9 cellular contexts compared by ENCODE assay signal in the genomic region with DNA sequence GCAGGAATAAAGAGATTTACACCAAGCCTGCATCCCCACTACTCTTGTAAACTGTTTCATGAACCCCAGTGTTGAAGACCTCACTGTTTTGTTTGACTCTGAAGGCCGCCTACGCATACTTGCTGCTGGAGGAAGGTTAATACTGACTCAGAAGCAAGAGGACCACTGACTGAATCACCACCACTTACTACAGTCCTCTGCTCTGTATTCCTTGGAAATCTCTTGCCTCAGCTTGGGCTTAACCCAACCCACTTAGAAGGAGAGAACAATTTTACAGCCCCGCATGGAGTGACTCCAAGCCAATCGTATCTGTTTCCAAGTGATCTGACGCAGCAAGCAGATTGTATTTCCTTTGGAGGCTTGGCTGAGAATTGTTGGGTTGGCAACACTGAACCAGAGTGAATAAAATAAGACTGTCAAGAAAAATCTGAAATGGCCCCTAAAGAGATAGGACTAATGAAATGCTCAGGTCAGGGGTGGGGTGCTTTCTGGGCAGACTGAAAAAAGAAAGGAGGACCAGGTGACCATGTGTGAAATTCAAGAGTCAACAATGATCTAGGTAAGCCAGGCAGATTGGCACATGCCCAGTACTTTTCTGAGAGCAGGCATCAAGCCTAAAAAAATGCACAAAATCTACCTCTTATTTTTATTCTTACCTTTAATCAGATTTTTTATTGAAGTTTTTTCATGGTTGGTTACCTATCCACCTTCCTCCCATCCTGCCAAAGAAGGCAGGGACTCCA.
DNase-seq lines count a peak whose midpoint lies in the region; ATAC-seq and TF ChIP-seq lines count a peak whose summit lies in the region.
"Had no signal": no experiment of that assay in that cellular context is flagged by ENCODE, and none has a peak within 500 bp of the region (broad histone marks: within the 10 kb centered on the region; RNA-seq: fewer than 3 reads in every experiment).

No MANE protein-coding gene starts in this region.

- POLR2A ChIA-PET in BJ (lab: Charles Lee): no interaction called here

- H3K4me3 Mint-ChIP-seq in activated T-cell treated with anti-CD3 and anti-CD28 coated beads, Interleukin-2, amount 50 U/mL, for 4 hours: no peak overlapping the region

- no peaks in the 10 kb centered on the region for H3K27me3 Mint-ChIP-seq in activated T-cell treated with anti-CD3 and anti-CD28 coated beads, Interleukin-2, amount 50 U/mL, for 4 hours (ENCODE audit: low read depth)

- CTCF ChIA-PET in BJ (lab: Yijun Ruan, JAX): no interaction called here

- H3K9me3 Mint-ChIP-seq in activated T-cell treated with anti-CD3 and anti-CD28 coated beads, Interleukin-2, amount 50 U/mL, for 4 hours: no peaks in the 10 kb centered on the region

- H3K4me3 ChIP-seq in BJ (ENCODE audit: low read depth, low read length): no peak overlapping the region

- no peak for ATAC-seq in activated T-cell treated with anti-CD3 and anti-CD28 coated beads, Interleukin-2, amount 50 U/mL, for 4 hours
- no peak for ATAC-seq in HG03342 (IDR thresholded peaks at IDR 0.05; ENCODE audit: unreplicated experiment)

- TF ChIP-seq CTCF in BJ (IDR thresholded peaks at IDR 0.05; ENCODE audit: insufficient read depth, low read depth, low read length): no peak

- H3K36me3 Mint-ChIP-seq in activated T-cell treated with anti-CD3 and anti-CD28 coated beads, Interleukin-2, amount 50 U/mL, for 4 hours (ENCODE audit: insufficient read depth): no peaks in the 10 kb centered on the region

- H3K27me3 ChIP-seq in BJ (ENCODE audit: control insufficient read depth, insufficient read depth, low read length): no peaks in the 10 kb centered on the region

- in situ Hi-C loops in G401 (cut with HindIII; ENCODE audit: low sequenced_read_pairs): no loop called here

- peak; percentile 99 for DNase-seq in BJ (ENCODE audit: low read depth)
- peak; percentile 76 for DNase-seq in T1000 (lab: John Stamatoyannopoulos, UW)
- peak; percentile 18 for DNase-seq in glomerular visceral epithelial cell (ENCODE audit: extremely low spot score)
- peak; percentile 58 for DNase-seq in putamen (ENCODE audit: low spot score)
- DNase-seq in G401 (ENCODE audit: low spot score): no peak
- DNase-seq in activated T-cell treated with anti-CD3 and anti-CD28 coated beads, Interleukin-2, amount 50 U/mL, for 4 hours: no peak
- DNase-seq in activated gamma-delta T cell treated with Interleukin-2 at 50 U/mL for 16 hours: no peak
- DNase-seq: NCI-H526 had no signal

- H3K36me3 ChIP-seq in BJ (ENCODE audit: control insufficient read depth, insufficient read depth, low read length): no peaks in the 10 kb centered on the region

- H3K4me1 Mint-ChIP-seq in activated T-cell treated with anti-CD3 and anti-CD28 coated beads, Interleukin-2, amount 50 U/mL, for 4 hours (ENCODE audit: low read depth): no peaks in the 10 kb centered on the region

Comparison
In these comparisons a context has a peak if more than half of its experiments do, and no peak if none do; other contexts are left out.
1. DNase-seq: peak in BJ (single experiment), T1000 (single experiment), glomerular visceral epithelial cell (single experiment) and putamen (single experiment); none in G401 (single experiment), activated T-cell treated with anti-CD3 and anti-CD28 coated beads, Interleukin-2, amount 50 U/mL, for 4 hours (single experiment) and activated gamma-delta T cell treated with Interleukin-2 at 50 U/mL for 16 hours (single experiment).